Comparison of ENCODE assay signal across 8 cellular contexts in the genomic region with DNA sequence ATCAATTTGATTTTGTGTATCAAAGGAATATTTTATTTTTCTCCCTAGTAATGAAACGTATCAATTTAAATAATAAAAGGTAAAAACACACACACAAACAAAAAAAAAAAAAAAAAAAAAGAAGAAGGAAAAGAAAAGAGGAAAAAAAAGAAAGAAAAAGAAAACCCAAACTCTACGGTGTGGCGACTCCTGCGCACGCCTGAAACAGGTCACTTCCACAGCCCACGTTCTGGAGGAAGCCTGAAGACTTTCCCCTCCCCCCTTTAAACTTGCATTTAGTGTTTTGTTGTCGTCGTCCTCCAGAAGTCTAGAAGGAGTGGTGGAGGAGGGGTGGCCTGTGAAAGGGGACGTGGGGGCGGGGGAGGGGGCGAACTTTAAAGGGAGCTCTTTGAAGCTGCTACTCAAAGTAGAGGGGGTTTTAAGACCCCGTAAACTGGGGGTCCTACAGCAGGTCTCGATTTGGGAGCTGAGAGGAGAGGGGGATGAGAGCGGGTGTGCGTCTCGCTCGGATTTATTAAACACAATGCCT. TPM values are rescaled to one million over a fixed set of nuclear protein-coding genes. Genes with fewer than 3 reads are reported as not detected.
DNase-seq lines count a peak whose midpoint lies in the region; TF ChIP-seq lines count a peak whose summit lies in the region.

No MANE protein-coding gene starts in this region.

- no peak for TF ChIP-seq CTCF in chondrocyte (IDR thresholded peaks at IDR 0.05)
- no peak for TF ChIP-seq CTCF in neural crest cell (conservative IDR thresholded peaks at IDR 0.05)

- H3K27ac Mint-ChIP-seq in chondrocyte (ENCODE audit: unreplicated experiment) (peak overlapping the region; percentile 99), neural crest cell (ENCODE audit: unreplicated experiment) (peak overlapping the region; percentile 72)

- H3K4me1 Mint-ChIP-seq in chondrocyte (ENCODE audit: low read depth) (peaks cover 42% of the 10 kb centered on the region), neural crest cell (peaks cover 51% of the 10 kb centered on the region)

- DNase-seq in NCI-H2227 (lab: John Stamatoyannopoulos, UW; ENCODE audit: unreplicated experiment), result peak; percentile 47
- no peak for DNase-seq in NCI-H2227 treated with DMSO at 0.1 percent for 48 hours (lab: John Stamatoyannopoulos, UW)
- DNase-seq in OCI-M1 (lab: John Stamatoyannopoulos, UW), result peak; percentile 87
- peak; percentile 2 for DNase-seq in chondrocyte (ENCODE audit: low spot score)
- no peak for DNase-seq in neural crest cell (ENCODE audit: low read depth, low spot score)
- no peak for DNase-seq in activated CD4-positive, CD25-positive, alpha-beta regulatory T cell treated with anti-CD3 and anti-CD28 coated beads, Interleukin-2, amount 50 U/mL, for 72 hours
- DNase-seq in SHP77 (lab: John Stamatoyannopoulos, UW), result no peak
- DNase-seq in activated gamma-delta T cell treated with Interleukin-2 at 50 U/mL for 16 hours, result no peak

- peaks cover 2% of the 10 kb centered on the region for H3K27me3 Mint-ChIP-seq in chondrocyte (ENCODE audit: low read depth)
- peaks cover 56% of the 10 kb centered on the region for H3K27me3 Mint-ChIP-seq in neural crest cell (ENCODE audit: low read depth)

- no peaks in the 10 kb centered on the region for H3K36me3 Mint-ChIP-seq in chondrocyte (ENCODE audit: low read depth)
- H3K36me3 Mint-ChIP-seq in neural crest cell (ENCODE audit: low read depth), result peaks cover 2% of the 10 kb centered on the region

- H3K4me3 Mint-ChIP-seq in chondrocyte (ENCODE audit: unreplicated experiment), result peak overlapping the region; percentile 95
- H3K4me3 Mint-ChIP-seq in neural crest cell, result peak overlapping the region; percentile 99

- no peaks in the 10 kb centered on the region for H3K9me3 Mint-ChIP-seq in chondrocyte (ENCODE audit: low read depth)
- H3K9me3 Mint-ChIP-seq in neural crest cell, result no peaks in the 10 kb centered on the region

RNA-seq across cellular contexts. Expression of gene TLE3, which starts 2.3 kb away (rescaled TPM):
- 36.9 to 53.4 TPM (median 51.3 TPM) in 3 replicates for total RNA-seq in chondrocyte
- total RNA-seq in neural crest cell, result 81.3 and 89.9 TPM in 2 replicates

Comparison
In these comparisons a context has a peak if more than half of its experiments do, and no peak if none do; other contexts are left out.
1. DNase-seq: peak in NCI-H2227 (single experiment), OCI-M1 (single experiment) and chondrocyte (single experiment); none in NCI-H2227 treated with DMSO at 0.1 percent for 48 hours (single experiment), neural crest cell (single experiment), activated CD4-positive, CD25-positive, alpha-beta regulatory T cell treated with anti-CD3 and anti-CD28 coated beads, Interleukin-2, amount 50 U/mL, for 72 hours (single experiment), SHP77 (0 of 2) and activated gamma-delta T cell treated with Interleukin-2 at 50 U/mL for 16 hours (single experiment).